8 cellular contexts compared by ENCODE assay signal in the genomic region with DNA sequence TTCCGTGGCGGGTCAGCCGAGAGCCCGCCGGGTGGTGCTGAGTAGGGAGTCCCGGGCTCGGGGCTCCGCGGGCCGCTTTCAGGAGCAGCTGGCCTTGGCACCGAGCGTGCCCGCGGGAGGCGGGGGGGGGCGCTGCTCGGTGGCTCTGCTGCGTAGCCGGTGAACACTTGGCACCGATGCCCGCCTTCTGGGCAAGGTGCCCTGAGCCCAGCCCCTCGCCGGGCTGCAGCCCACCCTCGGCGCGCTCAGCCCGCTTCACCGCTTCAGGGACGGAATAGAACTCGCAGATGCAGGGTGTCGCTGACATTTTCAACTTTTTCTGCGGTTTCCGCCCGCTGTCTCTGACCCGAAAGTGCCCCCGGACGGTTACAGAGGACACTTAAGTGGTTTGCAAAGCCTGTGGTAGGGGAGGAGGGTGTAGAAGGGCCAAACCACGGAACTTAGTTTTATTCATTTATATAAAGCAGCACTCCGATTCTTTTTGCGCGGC. TPM values are rescaled to one million over a fixed set of nuclear protein-coding genes. Genes with fewer than 3 reads are reported as not detected.
DNase-seq lines count a peak whose midpoint lies in the region; ATAC-seq and TF ChIP-seq lines count a peak whose summit lies in the region.

No MANE protein-coding gene starts in this region.

- peak overlapping the region; percentile 83 for H3K4me2 ChIP-seq in fibroblast of lung (ENCODE audit: extremely low read depth, insufficient read depth, low read length)

- no peak overlapping the region for H3K9ac ChIP-seq in fibroblast of lung (ENCODE audit: insufficient read depth, low read length)

- peaks cover 60% of the 10 kb centered on the region for H3K36me3 Mint-ChIP-seq in activated CD8-positive, alpha-beta T cell treated with anti-CD3 and anti-CD28 coated beads, Interleukin-2, amount 10 ng/mL, durations not matched to agents 7 days and 5 days (ENCODE audit: low read depth)
- no peaks in the 10 kb centered on the region for H3K36me3 Mint-ChIP-seq in nephron progenitor cell (ENCODE audit: low read depth)

- TF ChIP-seq CTCF in fibroblast of lung (conservative IDR thresholded peaks at IDR 0.05 in 1 of 2, IDR thresholded peaks at IDR 0.05 in 1 of 2; ENCODE audit: low read depth in 1 of 2, low read length in 2 of 2) (no peak), nephron progenitor cell (IDR thresholded peaks at IDR 0.05) (no peak), uterus (IDR thresholded peaks at IDR 0.05) (no peak)

- peak; percentile 82 for DNase-seq in activated CD8-positive, alpha-beta T cell treated with anti-CD3 and anti-CD28 coated beads, Interleukin-2, amount 10 ng/mL, durations not matched to agents 7 days and 5 days
- DNase-seq in fibroblast of lung (ENCODE audit: low read depth in 2 of 2) (peak in 1 of 2 donors; percentile 44), nephron progenitor cell (peak; percentile 33), uterus (peak in 1 of 2 donors; percentile 24), ACHN (no peak)

- no peaks in the 10 kb centered on the region for H3K4me1 ChIP-seq in fibroblast of lung (ENCODE audit: control insufficient read depth, extremely low read depth, insufficient read depth, low read length)
- no peaks in the 10 kb centered on the region for H3K4me1 ChIP-seq in uterus

- peak overlapping the region; percentile 86 for H3K4me3 Mint-ChIP-seq in activated CD8-positive, alpha-beta T cell treated with anti-CD3 and anti-CD28 coated beads, Interleukin-2, amount 10 ng/mL, durations not matched to agents 7 days and 5 days
- H3K4me3 Mint-ChIP-seq in nephron progenitor cell, result peak overlapping the region; percentile 84

- no peak for TF ChIP-seq POLR2A in uterus (IDR thresholded peaks at IDR 0.05)

- intact Hi-C loops in uterus (cut with DNase I; ENCODE audit: low total_unique reads), result no loop called here

- peak overlapping the region; percentile 55 for H2AFZ ChIP-seq in fibroblast of lung (ENCODE audit: low read length)

- TF ChIP-seq RAD21 in Ishikawa (IDR thresholded peaks at IDR 0.05; ENCODE audit: low read depth), result no peak

- peak; percentile 57 for ATAC-seq in GM21529 (IDR thresholded peaks at IDR 0.05; ENCODE audit: unreplicated experiment)
- ATAC-seq in activated CD8-positive, alpha-beta T cell treated with anti-CD3 and anti-CD28 coated beads, Interleukin-2, amount 10 ng/mL, durations not matched to agents 7 days and 5 days, result peak; percentile 59

- H3K27me3 ChIP-seq in fibroblast of lung (ENCODE audit: control insufficient read depth, insufficient read depth, low read length) (peaks cover 27% of the 10 kb centered on the region), uterus (no peaks in the 10 kb centered on the region)

- H3K9me3 ChIP-seq in fibroblast of lung (ENCODE audit: control insufficient read depth, insufficient read depth, low read depth, low read length) (no peaks in the 10 kb centered on the region), uterus (no peaks in the 10 kb centered on the region)

- no peak for TF ChIP-seq EP300 in Ishikawa (IDR thresholded peaks at IDR 0.05; ENCODE audit: borderline replicate concordance)

- POLR2A ChIA-PET in activated CD8-positive, alpha-beta T cell treated with anti-CD3 and anti-CD28 coated beads, Interleukin-2, amount 10 ng/mL, durations not matched to agents 7 days and 5 days (lab: Charles Lee), result interaction anchor here (2.2 to 6.5 kb wide), 2 partner anchors 12 to 23 kb away, joined by 29 to 38 read pairs; no protein-coding TSS in a partner anchor

- peaks cover 3% of the 10 kb centered on the region for H3K27me3 Mint-ChIP-seq in activated CD8-positive, alpha-beta T cell treated with anti-CD3 and anti-CD28 coated beads, Interleukin-2, amount 10 ng/mL, durations not matched to agents 7 days and 5 days (ENCODE audit: low read depth)
- H3K27me3 Mint-ChIP-seq in nephron progenitor cell (ENCODE audit: low read depth, poor library complexity), result peaks cover 87% of the 10 kb centered on the region

- H3K36me3 ChIP-seq in fibroblast of lung (ENCODE audit: control insufficient read depth, insufficient read depth, low read length) (no peaks in the 10 kb centered on the region), uterus (no peaks in the 10 kb centered on the region)

- H4K20me1 ChIP-seq in fibroblast of lung (ENCODE audit: control insufficient read depth, extremely low read depth, insufficient read depth, low read length), result no peaks in the 10 kb centered on the region

- peaks cover 77% of the 10 kb centered on the region for H3K4me1 Mint-ChIP-seq in activated CD8-positive, alpha-beta T cell treated with anti-CD3 and anti-CD28 coated beads, Interleukin-2, amount 10 ng/mL, durations not matched to agents 7 days and 5 days (ENCODE audit: low read depth)
- H3K4me1 Mint-ChIP-seq in nephron progenitor cell, result peaks cover 11% of the 10 kb centered on the region

- in situ Hi-C loops in ACHN (cut with HindIII; ENCODE audit: low pct_ligation_motif_present, low pct_unique_long_range_greater_than_20kb, low sequenced_read_pairs), result no loop called here

- CTCF ChIA-PET in activated CD8-positive, alpha-beta T cell treated with anti-CD3 and anti-CD28 coated beads, Interleukin-2, amount 10 ng/mL, durations not matched to agents 7 days and 5 days (lab: Charles Lee), result interaction anchor here (1.3 to 6.6 kb wide), 4 partner anchors 9 to 178 kb away, joined by 3 to 82 read pairs (median 6); no protein-coding TSS in a partner anchor

- H3K79me2 ChIP-seq in fibroblast of lung (ENCODE audit: control insufficient read depth, insufficient read depth, low read length), result no peaks in the 10 kb centered on the region

- H3K27ac ChIP-seq in fibroblast of lung (ENCODE audit: insufficient read depth, low read length) (no peak overlapping the region), uterus (no peak overlapping the region)

- H3K4me3 ChIP-seq in GM08714 (ENCODE audit: low read length) (peak overlapping the region; percentile 97), fibroblast of lung (replicated peaks in 1 of 4; ENCODE audit: control extremely low read depth in 1 of 4, insufficient read depth in 1 of 4, low read depth in 3 of 4, low read length in 4 of 4) (peak overlapping the region; percentile 13 to 68 (median 38)), uterus (peak overlapping the region; percentile 36 to 43)

- no peaks in the 10 kb centered on the region for H3K9me3 Mint-ChIP-seq in activated CD8-positive, alpha-beta T cell treated with anti-CD3 and anti-CD28 coated beads, Interleukin-2, amount 10 ng/mL, durations not matched to agents 7 days and 5 days (ENCODE audit: insufficient read depth)
- H3K9me3 Mint-ChIP-seq in nephron progenitor cell, result no peaks in the 10 kb centered on the region

- peak overlapping the region; percentile 75 for H3K27ac Mint-ChIP-seq in activated CD8-positive, alpha-beta T cell treated with anti-CD3 and anti-CD28 coated beads, Interleukin-2, amount 10 ng/mL, durations not matched to agents 7 days and 5 days
- H3K27ac Mint-ChIP-seq in nephron progenitor cell, result no peak overlapping the region

TF ChIP-seq in Ishikawa, 13 proteins besides CTCF, POLR2A, EP300 and RAD21:
- TF ChIP-seq ZBTB7A (IDR thresholded peaks at IDR 0.05; ENCODE audit: low read depth) (peak; percentile 67; the same call in 1 of the 2 replicates), CEBPB (IDR thresholded peaks at IDR 0.05) (no peak), MAX (IDR thresholded peaks at IDR 0.05) (no peak), NFIC (IDR thresholded peaks at IDR 0.05) (0 out of 2 replicates have a peak, but pooled peaks have one; percentile 16)

RNA-seq across cellular contexts. Expression of gene CD38, which starts 0.7 kb away (rescaled TPM):
- total RNA-seq in activated CD8-positive, alpha-beta T cell treated with anti-CD3 and anti-CD28 coated beads, Interleukin-2, amount 10 ng/mL, durations not matched to agents 7 days and 5 days, result 10 to 100 TPM; 88.8 to 93.4 TPM
- total RNA-seq in fibroblast of lung (under 0.01 TPM in 1 of 2 replicates, not detected in the other), uterus (1 to 10 TPM in 2 of 4 donors, under 1 TPM in 2; 0.26 to 4.6 (median 1.6) TPM)
- polyA plus RNA-seq in fibroblast of lung, result 0.02 TPM in 1 of 2 replicates, not detected in the other
- not detected in 2 replicates for polyA plus RNA-seq in fibroblast of lung (2012)
- polyA minus RNA-seq in fibroblast of lung (ENCODE audit: low replicate concordance), result not detected in 2 replicates

Comparison
In these comparisons a context has a peak if more than half of its experiments do, and no peak if none do; other contexts are left out.
1. H3K4me3 ChIP-seq: peak in every context shown above with its lines; median percentile 97 in GM08714; 40 in uterus; 38 in fibroblast of lung.
2. RNA of gene CD38, which starts 0.7 kb away (total RNA-seq): 88.8 to 93.4 TPM in activated CD8-positive, alpha-beta T cell treated with anti-CD3 and anti-CD28 coated beads, Interleukin-2, amount 10 ng/mL, durations not matched to agents 7 days and 5 days; 0.26 to 4.6 TPM in uterus and under 0.01 TPM in fibroblast of lung; every median in the first group is over 10 times any median in the second.